In genomic region chr9:4786599-4786998, GRCh38 we compare ENCODE assay signal across 10 cellular contexts.
"Had no signal": no experiment of that assay in that cellular context is flagged by ENCODE, and none has a peak within 500 bp of the region (broad histone marks: within the 10 kb centered on the region; RNA-seq: fewer than 3 reads in every experiment).

No MANE protein-coding gene starts in this region.

- DNase-seq: H9, HCEC 1CT, HFFc6, IMR-90, KBM-7 had no signal

- ATAC-seq: GM23338 had no signal

- H2AFZ ChIP-seq: GM23338 had no signal

- H3K27ac ChIP-seq: HL-60, KMS-11 had no signal

- H3K4me2 ChIP-seq: GM23338, KMS-11 had no signal

- H3K9ac ChIP-seq: KMS-11 had no signal

- H3K4me3 ChIP-seq: GM23338 had no signal

- FAIRE-seq: H1, H54 had no signal
